In the genomic region with DNA sequence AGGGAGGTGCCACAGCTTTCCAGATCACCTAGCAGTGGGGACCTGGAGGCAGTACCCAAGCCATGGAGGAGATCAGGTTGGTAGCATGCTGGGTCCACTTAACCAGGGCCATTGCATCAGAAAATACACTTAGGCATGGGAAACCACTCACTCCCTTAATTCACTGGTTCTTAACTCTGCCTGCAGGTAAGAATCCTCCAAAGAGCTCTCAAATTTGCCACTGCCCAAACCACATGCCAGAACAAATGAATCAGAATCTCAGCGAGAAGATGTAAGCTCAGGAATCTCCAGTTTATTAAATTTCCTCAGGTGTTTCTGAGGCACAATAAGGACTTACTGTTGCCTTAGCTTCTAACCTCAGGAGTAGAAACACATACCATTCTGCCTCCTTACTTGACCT, we compare ENCODE assay signal across 21 cellular contexts.
DNase-seq lines count a peak whose midpoint lies in the region; ATAC-seq, FAIRE-seq and TF ChIP-seq lines count a peak whose summit lies in the region.
"Had no signal": no experiment of that assay in that cellular context is flagged by ENCODE, and none has a peak within 500 bp of the region (broad histone marks: within the 10 kb centered on the region; RNA-seq: fewer than 3 reads in every experiment).

No MANE protein-coding gene starts in this region.

- H3K4me3 ChIP-seq in mammary epithelial cell (replicated peaks in 1 of 3; ENCODE audit: insufficient read depth in 1 of 3, low read depth in 2 of 3, low read length in 3 of 3), result no peak overlapping the region
- H3K4me3 ChIP-seq in breast epithelium, result no peak overlapping the region
- H3K4me3 ChIP-seq in bronchial epithelial cell (ENCODE audit: low read depth, low read length), result no peak overlapping the region
- H3K4me3 ChIP-seq in left lung, result no peak overlapping the region
- H3K4me3 ChIP-seq: A549; BLaER1 treated with 17β-estradiol and CSF1 and Interleukin-3, amounts not matched to agents 10 nM and 100 nM had no signal

- H3K36me3 ChIP-seq in mammary epithelial cell (ENCODE audit: insufficient read depth, low read length) (no peaks in the 10 kb centered on the region), breast epithelium (no peaks in the 10 kb centered on the region), bronchial epithelial cell (ENCODE audit: control insufficient read depth, insufficient read depth, low read length) (no peaks in the 10 kb centered on the region), left lung (no peaks in the 10 kb centered on the region)
- H3K36me3 ChIP-seq: BLaER1 treated with 17β-estradiol and CSF1 and Interleukin-3, amounts not matched to agents 10 nM and 100 nM had no signal

- H3K79me2 ChIP-seq in mammary epithelial cell (ENCODE audit: insufficient read depth, low read length), result no peaks in the 10 kb centered on the region

- no peak overlapping the region for H3K9ac ChIP-seq in mammary epithelial cell (ENCODE audit: insufficient read depth, low read length)
- H3K9ac ChIP-seq: BLaER1 treated with 17β-estradiol and CSF1 and Interleukin-3, amounts not matched to agents 10 nM and 100 nM had no signal

- TF ChIP-seq POLR2A in breast epithelium (IDR thresholded peaks at IDR 0.05), result no peak

- CTCF ChIA-PET in mammary epithelial cell (lab: Charles Lee; ENCODE audit: low non-redundant PET), result interaction anchor here (0.5 kb wide), 1 partner anchor 332 kb away, joined by 5 read pairs; no protein-coding TSS in a partner anchor

- no peaks in the 10 kb centered on the region for H3K4me1 ChIP-seq in mammary epithelial cell (ENCODE audit: insufficient read depth, low read length)
- H3K4me1 ChIP-seq in breast epithelium, result no peaks in the 10 kb centered on the region
- H3K4me1 ChIP-seq in left lung, result no peaks in the 10 kb centered on the region
- H3K4me1 ChIP-seq: A549; BLaER1 treated with 17β-estradiol and CSF1 and Interleukin-3, amounts not matched to agents 10 nM and 100 nM; Caco-2 had no signal

- H4K20me1 ChIP-seq in mammary epithelial cell (ENCODE audit: insufficient read depth, low read length), result no peaks in the 10 kb centered on the region
- H4K20me1 ChIP-seq: BLaER1 treated with 17β-estradiol and CSF1 and Interleukin-3, amounts not matched to agents 10 nM and 100 nM had no signal

- in situ Hi-C loops in mammary epithelial cell (cut with MboI; ENCODE audit: low sequenced_read_pairs in 2 of 2), result no loop called here

- intact Hi-C loops in mammary epithelial cell (cut with micrococcal nuclease), result no loop called here
- intact Hi-C loops in breast epithelium (cut with DNase I; ENCODE audit: low total_unique reads), result no loop called here
- intact Hi-C loops in left lung (cut with DNase I), result no loop called here

- WGBS in mammary epithelial cell (ENCODE audit: low coverage, missing lambda C conversion rate), result 100% methylated on average over 1 of the region's 1 CpG

- TF ChIP-seq CTCF in mammary epithelial cell (conservative IDR thresholded peaks at IDR 0.05 in 1 of 2, IDR thresholded peaks at IDR 0.05 in 1 of 2; ENCODE audit: extremely low read depth in 1 of 2, insufficient read depth in 1 of 2, low read depth in 1 of 2, low read length in 2 of 2) (no peak), breast epithelium (IDR thresholded peaks at IDR 0.05) (no peak), bronchial epithelial cell (IDR thresholded peaks at IDR 0.05; ENCODE audit: insufficient read depth, low read length, severe bottlenecking) (no peak), left lung (IDR thresholded peaks at IDR 0.05) (no peak)

- no peak overlapping the region for H3K4me2 ChIP-seq in mammary epithelial cell (ENCODE audit: insufficient read depth, low read depth, low read length)
- H3K4me2 ChIP-seq: A549; BLaER1 treated with 17β-estradiol and CSF1 and Interleukin-3, amounts not matched to agents 10 nM and 100 nM had no signal

- ATAC-seq in left lung (peak; percentile 30), GM21528 (IDR thresholded peaks at IDR 0.05; ENCODE audit: low FRiP score, unreplicated experiment) (no peak), HG02840 (IDR thresholded peaks at IDR 0.05; ENCODE audit: low FRiP score, unreplicated experiment) (no peak)
- ATAC-seq: A549; CD8-positive, alpha-beta T cell had no signal

- BruUV-seq in mammary epithelial cell (replicated peaks; lab: Mats Ljungman, UMichigan), result no TSS peak

- peak; percentile 26 for DNase-seq in mammary epithelial cell
- DNase-seq in breast epithelium (ENCODE audit: low spot score in 2 of 2), result no peak
- DNase-seq in bronchial epithelial cell (ENCODE audit: low read depth), result no peak
- DNase-seq in left lung, result no peak
- DNase-seq: AML-193; Caco-2; Calu3; CD4-positive, alpha-beta T cell; CD8-positive, alpha-beta T cell; DMS79 treated with DMSO at 0.1 percent for 48 hours; GF-D8 had no signal

- no peaks in the 10 kb centered on the region for H3K9me3 ChIP-seq in mammary epithelial cell (replicated peaks; ENCODE audit: insufficient read depth, low read length)
- H3K9me3 ChIP-seq in breast epithelium, result no peaks in the 10 kb centered on the region
- H3K9me3 ChIP-seq in left lung, result no peaks in the 10 kb centered on the region
- H3K9me3 ChIP-seq: A549, Caco-2 had no signal

- H3K27ac ChIP-seq in mammary epithelial cell (ENCODE audit: insufficient read depth, low read depth, low read length), result no peak overlapping the region
- H3K27ac ChIP-seq in breast epithelium, result no peak overlapping the region
- no peak overlapping the region for H3K27ac ChIP-seq in left lung
- H3K27ac ChIP-seq: 22Rv1; A549; BLaER1 treated with 17β-estradiol and CSF1 and Interleukin-3, amounts not matched to agents 10 nM and 100 nM; C4-2B had no signal

- H2AFZ ChIP-seq in mammary epithelial cell (ENCODE audit: low read depth, low read length), result no peak overlapping the region

- H3K27me3 ChIP-seq in mammary epithelial cell (ENCODE audit: insufficient read depth, low read length) (no peaks in the 10 kb centered on the region), breast epithelium (no peaks in the 10 kb centered on the region), bronchial epithelial cell (ENCODE audit: control insufficient read depth, insufficient read depth, low read length) (peaks cover 1% of the 10 kb centered on the region), left lung (no peaks in the 10 kb centered on the region)
- H3K27me3 ChIP-seq: BLaER1 treated with 17β-estradiol and CSF1 and Interleukin-3, amounts not matched to agents 10 nM and 100 nM had no signal

- FAIRE-seq in bronchial epithelial cell (lab: Jason Lieb, UNC), result peak; percentile 36
- FAIRE-seq: A549, D721Med, G401.6, GM12891, GM19239 had no signal

- dilution Hi-C loops in mammary epithelial cell (cut with HindIII; ENCODE audit: low sequenced_read_pairs), result no loop called here
